In the genomic region with DNA sequence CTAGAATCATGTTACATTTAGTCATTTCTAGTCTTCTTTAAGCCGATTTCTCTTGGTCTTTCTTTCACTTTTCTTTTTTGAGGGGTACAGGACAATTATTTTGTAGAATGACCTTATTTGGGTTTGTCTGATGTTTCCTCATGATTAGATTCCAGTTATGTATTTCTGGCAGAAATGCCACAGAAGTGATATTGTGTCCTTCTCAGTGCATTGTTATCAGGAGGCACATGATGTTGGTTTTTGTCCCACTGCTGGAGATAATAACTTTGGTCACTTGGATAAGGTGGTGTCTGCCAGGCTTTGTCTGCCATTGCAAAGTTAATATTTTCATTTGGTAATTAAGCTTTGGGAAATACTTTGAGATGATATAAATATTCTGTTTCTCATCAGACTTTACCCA, we compare ENCODE assay signal across 31 cellular contexts.
"Had no signal": no experiment of that assay in that cellular context is flagged by ENCODE, and none has a peak within 500 bp of the region (broad histone marks: within the 10 kb centered on the region; RNA-seq: fewer than 3 reads in every experiment).

No MANE protein-coding gene starts in this region.

- DNase-seq: activated CD4-positive, alpha-beta T cell treated with anti-CD3 and anti-CD28 coated beads for 1 hour; activated CD4-positive, alpha-beta T cell treated with anti-CD3 and anti-CD28 coated beads for 4 hours; activated CD4-positive, alpha-beta T cell treated with anti-CD3 and anti-CD28 coated beads, Interleukin-2, amount 50 U/mL, for 1 hour; activated CD4-positive, alpha-beta T cell treated with anti-CD3 and anti-CD28 coated beads, Interleukin-2, amount 50 U/mL, for 48 hours; activated CD8-positive, alpha-beta memory T cell treated with anti-CD3 and anti-CD28 coated beads for 24 hours; activated CD8-positive, alpha-beta T cell treated with anti-CD3 and anti-CD28 coated beads for 36 hours; activated effector memory CD4-positive, alpha-beta T cell treated with Interleukin-2 at 50 U/mL for 16 hours; activated gamma-delta T cell treated with Interleukin-2 at 50 U/mL for 16 hours; activated naive CD4-positive, alpha-beta T cell treated with anti-CD3 and anti-CD28 coated beads, Interleukin-2, amount 50 U/mL, for 16 hours; activated naive CD4-positive, alpha-beta T cell treated with Interleukin-2 at 50 U/mL for 16 hours; activated T-cell treated with anti-CD3 and anti-CD28 coated beads, Interleukin-2, amount 50 U/mL, for 4 hours; amniotic stem cell; anterior cingulate cortex; brain microvascular endothelial cell; dorsolateral prefrontal cortex; effector memory CD4-positive, alpha-beta T cell; endodermal cell; foreskin keratinocyte; gastrocnemius medialis; glutamatergic neuron; heart left ventricle; T-helper 2 cell had no signal

- H3K4me2 ChIP-seq: hepatocyte had no signal

- ATAC-seq: activated CD8-positive, alpha-beta T cell treated with anti-CD3 and anti-CD28 coated beads for 36 hours; activated T-cell treated with anti-CD3 and anti-CD28 coated beads, Interleukin-2, amount 50 U/mL, for 4 hours; activated T-helper 17 cell treated with anti-CD3 and anti-CD28 coated beads, Interleukin-2, amount 50 U/mL, for 72 hours; foreskin keratinocyte; gastrocnemius medialis; heart left ventricle; WTC11 had no signal

- H3K79me2 ChIP-seq: hepatocyte had no signal

- H3K27ac ChIP-seq: brain microvascular endothelial cell, coronary artery, dorsolateral prefrontal cortex, esophagus muscularis mucosa, foreskin keratinocyte, gastrocnemius medialis, heart left ventricle, VCaP had no signal

- H3K36me3 ChIP-seq: brain microvascular endothelial cell, esophagus muscularis mucosa, gastrocnemius medialis, heart left ventricle had no signal

- H3K4me3 ChIP-seq: coronary artery, dorsolateral prefrontal cortex, esophagus muscularis mucosa, gastrocnemius medialis, heart left ventricle, hepatocyte had no signal

- H3K27me3 ChIP-seq: brain microvascular endothelial cell, dorsolateral prefrontal cortex, esophagus muscularis mucosa, foreskin keratinocyte, gastrocnemius medialis, heart left ventricle, hepatocyte had no signal

- H3K9me3 ChIP-seq: esophagus muscularis mucosa, gastrocnemius medialis, heart left ventricle had no signal

- H2AFZ ChIP-seq: hepatocyte had no signal

- H3K4me1 ChIP-seq: foreskin keratinocyte had no signal

- FAIRE-seq: astrocyte, bronchial epithelial cell, TTC549 had no signal
